Comparison of ENCODE assay signal across 22 cellular contexts in genomic region chr7:28707291-28707690, GRCh38.
"Had no signal": no experiment of that assay in that cellular context is flagged by ENCODE, and none has a peak within 500 bp of the region (broad histone marks: within the 10 kb centered on the region; RNA-seq: fewer than 3 reads in every experiment).

No MANE protein-coding gene starts in this region.

- H3K36me3 ChIP-seq: brain microvascular endothelial cell, cardiac muscle cell, SJCRH30 had no signal

- H3K27me3 ChIP-seq: brain microvascular endothelial cell, cardiac muscle cell, MG63, SJCRH30 had no signal

- DNase-seq: activated CD4-positive, alpha-beta T cell treated with anti-CD3 and anti-CD28 coated beads for 48 hours; activated CD4-positive, alpha-beta T cell treated with anti-CD3 and anti-CD28 coated beads, Interleukin-2, amount 50 U/mL, for 4 hours; activated CD4-positive, CD25-positive, alpha-beta regulatory T cell treated with anti-CD3 and anti-CD28 coated beads, Interleukin-2, amount 50 U/mL, for 72 hours; activated CD8-positive, alpha-beta memory T cell treated with anti-CD3 and anti-CD28 coated beads, Interleukin-2, amount 50 U/mL, for 48 hours; activated CD8-positive, alpha-beta T cell treated with anti-CD3 and anti-CD28 coated beads, Interleukin-2, amount 10 ng/mL, durations not matched to agents 7 days and 5 days; activated naive CD8-positive, alpha-beta T cell treated with anti-CD3 and anti-CD28 coated beads, Interleukin-2, amount 50 U/mL, for 24 hours; activated T-cell treated with anti-CD3 and anti-CD28 coated beads, Interleukin-2, amount 50 U/mL, for 1 hour; amygdala; brain microvascular endothelial cell; MG63; NCI-H1105; NCI-H1436; NCI-H1694 treated with DMSO at 0.1 percent for 48 hours; NCI-H2029 treated with DMSO at 0.1 percent for 48 hours; NCI-H446; NCI-H524; NCI-H748 treated with DMSO at 0.1 percent for 48 hours; OCI-M1; Right ventricle myocardium superior; RPMI8226; SJCRH30 had no signal

- H3K9me3 ChIP-seq: MG63 had no signal

- H3K27ac ChIP-seq: brain microvascular endothelial cell, cardiac muscle cell, SJCRH30 had no signal

- H3K4me1 ChIP-seq: SJCRH30 had no signal

- H3K4me3 ChIP-seq: cardiac muscle cell, MG63, SJCRH30 had no signal
